ENCODE assay signal across 8 cellular contexts in genomic region chr5:124746252-124746915, GRCh38. TPM values are rescaled to one million over a fixed set of nuclear protein-coding genes. Genes with fewer than 3 reads are reported as not detected.
A peak's percentile ranks its signal among the peaks of the same experiment; 100 is the strongest.
DNase-seq lines count a peak whose midpoint lies in the region; ATAC-seq, FAIRE-seq and TF ChIP-seq lines count a peak whose summit lies in the region.

TSS of gene ZNF608 (minus strand) at chr5:124746639. CDS start at chr5:124744989, 1,650 bp downstream.

- peak within 1 kb of the TSS; percentile 58 for H4K5ac ChIP-seq in H1 (ENCODE audit: insufficient read length, low read depth, low read length)

- H3K4ac ChIP-seq in H1 (replicated peaks; ENCODE audit: insufficient read length, low read depth, low read length), result no peak within 1 kb of the TSS

- H2BK15ac ChIP-seq in H1 (ENCODE audit: low read length), result no peak within 1 kb of the TSS

- no peak for TF ChIP-seq RAD21 in H1 (IDR thresholded peaks at IDR 0.05 in 1 of 2, conservative IDR thresholded peaks at IDR 0.05 in 1 of 2; ENCODE audit: low read depth in 2 of 2, low read length in 2 of 2)

- H2AK5ac ChIP-seq in H1 (ENCODE audit: low read depth, low read length), result no peak within 1 kb of the TSS

- no peaks in the 10 kb centered on the region for H3K9me3 ChIP-seq in GM23248 (ENCODE audit: low read depth)
- peaks cover 0 to 4% of the 10 kb centered on the region in 2 experiments; a peak in 1 of 4 replicates for H3K9me3 ChIP-seq in H1 (ENCODE audit: insufficient read depth in 2 of 2, low read depth in 1 of 2, low read length in 1 of 2)
- no peaks in the 10 kb centered on the region for H3K9me3 ChIP-seq in mononuclear cell (ENCODE audit: low read depth, low read length)
- no peaks in the 10 kb centered on the region for H3K9me3 ChIP-seq in uterus

- H3K4me3 ChIP-seq in GM23248 (peak within 1 kb of the TSS; percentile 94), H1 (ENCODE audit: extremely low read depth in 1 of 4, insufficient read depth in 2 of 4, low read depth in 3 of 4, low read length in 4 of 4) (peak within 1 kb of the TSS; percentile 74 to 94 (median 88)), mononuclear cell (ENCODE audit: low read length) (peak within 1 kb of the TSS; percentile 44), uterus (peak within 1 kb of the TSS; percentile 49 to 50)

- DNase-seq in GM23248 (peak; percentile 78), RWPE1 (ENCODE audit: low spot score) (peak; percentile 22), H1 (ENCODE audit: low read depth in 1 of 2, low spot score in 2 of 2) (peak in 1 of 2 experiments; percentile 49), uterus (peak; percentile 32 to 47), NOMO-1 treated with DMSO at 0.1 percent for 48 hours (lab: John Stamatoyannopoulos, UW; ENCODE audit: unreplicated experiment) (no peak)

- POLR2A ChIA-PET in RWPE1 (lab: Yijun Ruan, JAX; ENCODE audit: low non-redundant PET), result no interaction called here
- POLR2A ChIA-PET in H1 (lab: Charles Lee; ENCODE audit: partially characterized antibody), result interaction anchor here (0.9 to 5.5 kb wide), 2 partner anchors 9 to 87 kb away, joined by 3 to 74 read pairs; no protein-coding TSS in a partner anchor

- peak within 1 kb of the TSS; percentile 43; the same call in 1 of the 2 replicates for H3K18ac ChIP-seq in H1 (ENCODE audit: extremely low read depth, low read length)

- H4K91ac ChIP-seq in H1 (replicated peaks; ENCODE audit: insufficient read length, low read length), result no peak within 1 kb of the TSS

- WGBS in GM23248 (ENCODE audit: low coverage in 1 of 2, low lambda C conversion rate in 2 of 2, missing lambda C conversion rate in 2 of 2), 2 experiments, result 1 to 2% methylated on average over 14 of the region's 14 CpGs
- 4% methylated on average over 14 of the region's 14 CpGs; no CpG with 5 or more reads in 1 of the 2 experiments for WGBS in H1 (ENCODE audit: extremely low coverage in 1 of 2, insufficient coverage in 1 of 2, insufficient read length in 1 of 2, insufficient replicate concordance in 2 of 2, low coverage in 1 of 2, low lambda C conversion rate in 2 of 2, missing lambda C conversion rate in 1 of 2), 2 experiments

- peak within 1 kb of the TSS; percentile 78 for H3K9ac ChIP-seq in GM23248
- peak within 1 kb of the TSS; percentile 51 to 69 (median 64); a peak in 6 of 7 replicates for H3K9ac ChIP-seq in H1 (replicated peaks in 1 of 4; ENCODE audit: extremely low read depth in 1 of 4, low read depth in 3 of 4, low read length in 3 of 4)

- no peak within 1 kb of the TSS for H3K14ac ChIP-seq in H1 (ENCODE audit: insufficient read length)

- in situ Hi-C loops in GM23248 (cut with MboI), result no loop called here

- H3K9me2 ChIP-seq in GM23248 (ENCODE audit: insufficient read depth), result no peaks in the 10 kb centered on the region

- peak within 1 kb of the TSS; percentile 37; the same call in 1 of the 2 replicates for H2BK5ac ChIP-seq in H1 (ENCODE audit: low read depth, low read length)

- H3K4me1 ChIP-seq in GM23248 (ENCODE audit: insufficient read depth) (peaks cover 49% of the 10 kb centered on the region), H1 (replicated peaks in 1 of 4; ENCODE audit: control insufficient read depth in 3 of 4, insufficient read depth in 4 of 4, low read length in 3 of 4) (peaks cover 5 to 23% (median 14%) of the 10 kb centered on the region in 4 experiments), mononuclear cell (ENCODE audit: insufficient read depth, low read length) (peaks cover 53% of the 10 kb centered on the region), uterus (no peaks in the 10 kb centered on the region)

- FAIRE-seq in A204.1 (lab: Jason Lieb, UNC), result peak; percentile 65
- no peak for FAIRE-seq in H1 (lab: Jason Lieb, UNC)

- H2BK120ac ChIP-seq in H1 (replicated peaks; ENCODE audit: low read depth, low read length), result no peak within 1 kb of the TSS

- H4K20me1 ChIP-seq in GM23248 (ENCODE audit: insufficient read depth) (no peaks in the 10 kb centered on the region), H1 (replicated peaks in 1 of 2; ENCODE audit: control insufficient read depth in 1 of 2, insufficient read depth in 2 of 2, low read length in 2 of 2) (peaks cover 0 to 7% of the 10 kb centered on the region in 2 experiments)

- H2BK12ac ChIP-seq in H1 (ENCODE audit: low read depth, low read length), result no peak within 1 kb of the TSS; the same call in 1 of the 2 replicates

- intact Hi-C loops in uterus (cut with DNase I; ENCODE audit: low total_unique reads), result loop anchor here (10.0 kb wide), 1 partner anchor 72 kb away; no protein-coding TSS in a partner anchor

- H3K36me3 ChIP-seq in GM23248 (ENCODE audit: low read depth), result no peaks in the 10 kb centered on the region
- H3K36me3 ChIP-seq in H1 (ENCODE audit: control insufficient read depth in 2 of 4, insufficient read depth in 4 of 4, low read length in 3 of 4), result peaks cover 0 to 11% (median 0%) of the 10 kb centered on the region in 4 experiments; a peak in 1 of 8 replicates
- no peaks in the 10 kb centered on the region for H3K36me3 ChIP-seq in uterus

- H3K23me2 ChIP-seq in H1 (ENCODE audit: low read depth, low read length), result peaks cover 17% of the 10 kb centered on the region

- CTCF ChIA-PET in RWPE1 (lab: Yijun Ruan, JAX) (interaction anchor here (0.7 kb wide), 1 partner anchor 1377 kb away, joined by 3 read pairs; no protein-coding TSS in a partner anchor), H1 (lab: Charles Lee; ENCODE audit: partially characterized antibody) (interaction anchor here (0.6 to 2.2 kb wide), 2 partner anchors 249 to 553 kb away, joined by 3 to 6 read pairs; no protein-coding TSS in a partner anchor)

- H2BK20ac ChIP-seq in H1 (ENCODE audit: low read length), result no peak within 1 kb of the TSS

- H3F3A ChIP-seq in GM23248 (ENCODE audit: insufficient read depth), result peaks cover 50% of the 10 kb centered on the region

- no peak for TF ChIP-seq CTCF in RWPE1 (conservative IDR thresholded peaks at IDR 0.05; ENCODE audit: low read depth)
- no peak for TF ChIP-seq CTCF in H1 (IDR thresholded peaks at IDR 0.05; ENCODE audit: control extremely low read depth in 1 of 3, insufficient read depth in 1 of 3, low read depth in 1 of 3, low read length in 3 of 3)
- peak in 1 of 4 experiments; percentile 22 for TF ChIP-seq CTCF in uterus (IDR thresholded peaks at IDR 0.05)

- ATAC-seq in HG02870 (IDR thresholded peaks at IDR 0.05; ENCODE audit: unreplicated experiment), result no peak

- H3K23ac ChIP-seq in H1 (ENCODE audit: insufficient read length), result no peak within 1 kb of the TSS

- H3K4me2 ChIP-seq in GM23248 (ENCODE audit: unreplicated experiment) (peak within 1 kb of the TSS; percentile 100), H1 (ENCODE audit: insufficient read depth in 1 of 2, low read depth in 2 of 2, low read length in 2 of 2) (peak within 1 kb of the TSS; percentile 77 to 87)

- peak within 1 kb of the TSS; percentile 70 for H3K56ac ChIP-seq in H1 (replicated peaks; ENCODE audit: insufficient read length, low read depth, low read length)

- TF ChIP-seq EP300 in H1 (IDR thresholded peaks at IDR 0.05; ENCODE audit: borderline replicate concordance in 1 of 2, low read depth in 2 of 2, low read length in 2 of 2), result no peak

- H3K79me2 ChIP-seq in GM23248 (ENCODE audit: insufficient read depth), result no peaks in the 10 kb centered on the region
- peaks cover 26 to 67% of the 10 kb centered on the region in 2 experiments for H3K79me2 ChIP-seq in H1 (ENCODE audit: control insufficient read depth in 1 of 2, insufficient read depth in 2 of 2, low read length in 2 of 2)

- H4K8ac ChIP-seq in H1 (ENCODE audit: extremely low read depth, insufficient read depth, low read length), result no peak within 1 kb of the TSS

- H3K27me3 ChIP-seq in GM23248 (replicated peaks; ENCODE audit: insufficient read depth) (no peaks in the 10 kb centered on the region), H1 (replicated peaks in 1 of 4; ENCODE audit: control insufficient read depth in 3 of 4, extremely low read depth in 1 of 4, insufficient read depth in 3 of 4, low read length in 3 of 4) (no peaks in the 10 kb centered on the region), mononuclear cell (ENCODE audit: insufficient read depth, low read length) (peaks cover 56% of the 10 kb centered on the region), uterus (no peaks in the 10 kb centered on the region)

- H3K79me1 ChIP-seq in H1 (ENCODE audit: low read depth, low read length), result peaks cover 3% of the 10 kb centered on the region

- TF ChIP-seq POLR2A in H1 (IDR thresholded peaks at IDR 0.05; ENCODE audit: control extremely low read depth in 1 of 2, low read depth in 2 of 2, low read length in 2 of 2), result no peak
- TF ChIP-seq POLR2A in uterus (IDR thresholded peaks at IDR 0.05), result no peak

- peak within 1 kb of the TSS; percentile 95 for H2AFZ ChIP-seq in GM23248
- H2AFZ ChIP-seq in H1 (ENCODE audit: low read length), result no peak within 1 kb of the TSS

- peak within 1 kb of the TSS; percentile 55 for H3K27ac ChIP-seq in GM23248
- peak within 1 kb of the TSS; percentile 90 for H3K27ac ChIP-seq in RWPE1
- peak within 1 kb of the TSS; percentile 25; the same call in 1 of the 2 replicates for H3K27ac ChIP-seq in H1 (ENCODE audit: low read depth, low read length)
- H3K27ac ChIP-seq in uterus, result peak within 1 kb of the TSS; percentile 90 to 93

TF ChIP-seq in H1, 55 proteins besides CTCF, POLR2A, EP300 and RAD21 (continues in another document):
- no peak for TF ChIP-seq BACH1 (IDR thresholded peaks at IDR 0.05; ENCODE audit: low read length)
- no peak for TF ChIP-seq CHD1 (IDR thresholded peaks at IDR 0.05; ENCODE audit: low read depth, low read length)
- no peak for TF ChIP-seq ATF3 (IDR thresholded peaks at IDR 0.05; ENCODE audit: insufficient read depth, low read depth, low read length)
- no peak for TF ChIP-seq TEAD4 (IDR thresholded peaks at IDR 0.05; ENCODE audit: low read depth, low read length)
- TF ChIP-seq TCF12 (IDR thresholded peaks at IDR 0.05; ENCODE audit: low read depth, low read length), result no peak
- no peak for TF ChIP-seq SP2 (IDR thresholded peaks at IDR 0.05; ENCODE audit: low read length)

RNA-seq across cellular contexts. Expression of gene ZNF608, which starts in this region (rescaled TPM):
- total RNA-seq in GM23248 (2014; rRNA removed; shearing (Covaris generic)), result 2.1 and 2.4 TPM in 2 replicates
- polyA plus RNA-seq in GM23248 (2016; fragmentation: Nextera tagmentation; extraction: Ambion mirVana), result 1.1 and 1.4 TPM in 2 replicates
- 40.4 and 40.8 TPM in 2 replicates for total RNA-seq in H1 (2021; fragmentation: NEBNext Ultra II Directional; extraction: Animal tissue kit (Norgen Biotek cat#: 25700))
- polyA plus RNA-seq in H1 (2011; rRNA removed), result 13.3 and 17.2 TPM in 2 replicates
- polyA plus RNA-seq in H1 (2011; cell fraction: cytosol; rRNA removed), result 21.6 TPM
- polyA plus RNA-seq in H1 (2011; cell fraction: nucleus; rRNA removed), result 22.2 TPM
- polyA plus RNA-seq in H1 (2012, experiment 1 of 2), result 26.7 to 29.8 TPM (median 28.7 TPM) in 4 replicates
- 2.2 TPM for polyA plus RNA-seq in H1 (2012, experiment 2 of 2)
- 27.0 TPM for polyA plus RNA-seq in H1 (2013, experiment 1 of 2)
- 23.0 TPM for polyA plus RNA-seq in H1 (2013, experiment 2 of 2)
- 38.1 and 43.4 TPM in 2 replicates for polyA minus RNA-seq in H1 (2011; rRNA and poly(A)+ RNA removed)
- polyA minus RNA-seq in H1 (2011; cell fraction: cytosol; rRNA and poly(A)+ RNA removed), result 17.6 TPM
- polyA minus RNA-seq in H1 (2011; cell fraction: nucleus; rRNA and poly(A)+ RNA removed), result 69.6 TPM
- 0.84 TPM for total RNA-seq in mononuclear cell
- 1,000 to 10,000 TPM in 1 of 4 donors, 10 to 100 TPM in 3; 11.1 to 1,086 (median 59.0) TPM for total RNA-seq in uterus

Comparison
In these comparisons a context has a peak if more than half of its experiments do, and no peak if none do; other contexts are left out.
1. H3K27ac ChIP-seq: peak in every context shown above with its lines; median percentile 92 in uterus; 90 in RWPE1; 55 in GM23248; 25 in H1.
2. H3K4me3 ChIP-seq: peak in every context shown above with its lines; median percentile 94 in GM23248; 88 in H1; 50 in uterus; 44 in mononuclear cell.